Comparison of ENCODE assay signal across 1 cellular context in the genomic region with DNA sequence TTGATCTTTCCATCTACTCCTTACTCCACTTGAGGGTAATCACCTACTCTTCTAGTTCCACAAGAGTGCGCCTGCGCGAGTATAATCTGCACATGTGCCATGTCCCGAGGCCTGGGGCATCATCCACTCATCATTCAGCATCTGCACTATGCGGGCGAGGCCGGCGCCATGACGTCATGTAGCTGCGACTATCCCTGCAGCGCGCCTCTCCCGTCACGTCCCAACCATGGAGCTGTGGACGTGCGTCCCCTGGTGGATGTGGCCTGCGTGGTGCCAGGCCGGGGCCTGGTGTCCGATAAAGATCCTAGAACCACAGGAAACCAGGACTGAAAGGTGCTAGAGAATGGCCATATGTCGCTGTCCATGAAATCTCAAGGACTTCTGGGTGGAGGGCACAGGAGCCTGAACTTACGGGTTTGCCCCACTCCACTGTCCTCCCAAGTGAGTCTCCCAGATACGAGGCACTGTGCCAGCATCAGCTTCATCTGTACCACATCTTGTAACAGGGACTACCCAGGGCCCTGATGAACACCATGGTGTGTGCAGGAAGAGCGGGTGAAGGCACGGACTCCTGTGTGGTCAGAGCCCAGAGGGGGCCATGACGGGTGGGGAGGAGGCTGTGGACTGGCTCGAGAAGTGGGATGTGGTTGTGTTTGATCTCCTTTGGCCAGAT.
TF ChIP-seq lines count a peak whose summit lies in the region.

No MANE protein-coding gene starts in this region.

TF ChIP-seq in GM12878, 131 proteins besides CTCF, POLR2A, EP300 and RAD21:
- TF ChIP-seq, protein P1, sequence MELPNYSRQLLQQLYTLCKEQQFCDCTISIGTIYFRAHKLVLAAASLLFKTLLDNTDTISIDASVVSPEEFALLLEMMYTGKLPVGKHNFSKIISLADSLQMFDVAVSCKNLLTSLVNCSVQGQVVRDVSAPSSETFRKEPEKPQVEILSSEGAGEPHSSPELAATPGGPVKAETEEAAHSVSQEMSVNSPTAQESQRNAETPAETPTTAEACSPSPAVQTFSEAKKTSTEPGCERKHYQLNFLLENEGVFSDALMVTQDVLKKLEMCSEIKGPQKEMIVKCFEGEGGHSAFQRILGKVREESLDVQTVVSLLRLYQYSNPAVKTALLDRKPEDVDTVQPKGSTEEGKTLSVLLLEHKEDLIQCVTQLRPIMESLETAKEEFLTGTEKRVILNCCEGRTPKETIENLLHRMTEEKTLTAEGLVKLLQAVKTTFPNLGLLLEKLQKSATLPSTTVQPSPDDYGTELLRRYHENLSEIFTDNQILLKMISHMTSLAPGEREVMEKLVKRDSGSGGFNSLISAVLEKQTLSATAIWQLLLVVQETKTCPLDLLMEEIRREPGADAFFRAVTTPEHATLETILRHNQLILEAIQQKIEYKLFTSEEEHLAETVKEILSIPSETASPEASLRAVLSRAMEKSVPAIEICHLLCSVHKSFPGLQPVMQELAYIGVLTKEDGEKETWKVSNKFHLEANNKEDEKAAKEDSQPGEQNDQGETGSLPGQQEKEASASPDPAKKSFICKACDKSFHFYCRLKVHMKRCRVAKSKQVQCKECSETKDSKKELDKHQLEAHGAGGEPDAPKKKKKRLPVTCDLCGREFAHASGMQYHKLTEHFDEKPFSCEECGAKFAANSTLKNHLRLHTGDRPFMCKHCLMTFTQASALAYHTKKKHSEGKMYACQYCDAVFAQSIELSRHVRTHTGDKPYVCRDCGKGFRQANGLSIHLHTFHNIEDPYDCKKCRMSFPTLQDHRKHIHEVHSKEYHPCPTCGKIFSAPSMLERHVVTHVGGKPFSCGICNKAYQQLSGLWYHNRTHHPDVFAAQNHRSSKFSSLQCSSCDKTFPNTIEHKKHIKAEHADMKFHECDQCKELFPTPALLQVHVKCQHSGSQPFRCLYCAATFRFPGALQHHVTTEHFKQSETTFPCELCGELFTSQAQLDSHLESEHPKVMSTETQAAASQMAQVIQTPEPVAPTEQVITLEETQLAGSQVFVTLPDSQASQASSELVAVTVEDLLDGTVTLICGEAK (IDR thresholded peaks at IDR 0.05; ENCODE audit: borderline replicate concordance): no peak
- no peak for TF ChIP-seq YY1 (IDR thresholded peaks at IDR 0.05; ENCODE audit: low read depth, low read length)
- TF ChIP-seq CREB1 (IDR thresholded peaks at IDR 0.05; ENCODE audit: low read depth): peak; percentile 95
- TF ChIP-seq BACH1 (IDR thresholded peaks at IDR 0.05; ENCODE audit: borderline replicate concordance): no peak
- no peak for TF ChIP-seq SIX5 (IDR thresholded peaks at IDR 0.05; ENCODE audit: low read depth, low read length, severe bottlenecking)
- no peak for TF ChIP-seq DPF2 (IDR thresholded peaks at IDR 0.05)
- no peak for TF ChIP-seq SUZ12 (IDR thresholded peaks at IDR 0.05; ENCODE audit: unreplicated experiment)
- TF ChIP-seq RUNX3 (IDR thresholded peaks at IDR 0.05; ENCODE audit: low read length): peak; percentile 24; the same call in 1 of the 2 replicates
- TF ChIP-seq, protein P2, sequence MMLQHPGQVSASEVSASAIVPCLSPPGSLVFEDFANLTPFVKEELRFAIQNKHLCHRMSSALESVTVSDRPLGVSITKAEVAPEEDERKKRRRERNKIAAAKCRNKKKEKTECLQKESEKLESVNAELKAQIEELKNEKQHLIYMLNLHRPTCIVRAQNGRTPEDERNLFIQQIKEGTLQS (IDR thresholded peaks at IDR 0.05; ENCODE audit: borderline replicate concordance, extremely low read depth, low read depth, low read length): peak; percentile 23; the same call in 1 of the 2 replicates
- TF ChIP-seq LARP7 (IDR thresholded peaks at IDR 0.05): no peak
- no peak for TF ChIP-seq PAX8 (IDR thresholded peaks at IDR 0.05)
- TF ChIP-seq, protein P3, sequence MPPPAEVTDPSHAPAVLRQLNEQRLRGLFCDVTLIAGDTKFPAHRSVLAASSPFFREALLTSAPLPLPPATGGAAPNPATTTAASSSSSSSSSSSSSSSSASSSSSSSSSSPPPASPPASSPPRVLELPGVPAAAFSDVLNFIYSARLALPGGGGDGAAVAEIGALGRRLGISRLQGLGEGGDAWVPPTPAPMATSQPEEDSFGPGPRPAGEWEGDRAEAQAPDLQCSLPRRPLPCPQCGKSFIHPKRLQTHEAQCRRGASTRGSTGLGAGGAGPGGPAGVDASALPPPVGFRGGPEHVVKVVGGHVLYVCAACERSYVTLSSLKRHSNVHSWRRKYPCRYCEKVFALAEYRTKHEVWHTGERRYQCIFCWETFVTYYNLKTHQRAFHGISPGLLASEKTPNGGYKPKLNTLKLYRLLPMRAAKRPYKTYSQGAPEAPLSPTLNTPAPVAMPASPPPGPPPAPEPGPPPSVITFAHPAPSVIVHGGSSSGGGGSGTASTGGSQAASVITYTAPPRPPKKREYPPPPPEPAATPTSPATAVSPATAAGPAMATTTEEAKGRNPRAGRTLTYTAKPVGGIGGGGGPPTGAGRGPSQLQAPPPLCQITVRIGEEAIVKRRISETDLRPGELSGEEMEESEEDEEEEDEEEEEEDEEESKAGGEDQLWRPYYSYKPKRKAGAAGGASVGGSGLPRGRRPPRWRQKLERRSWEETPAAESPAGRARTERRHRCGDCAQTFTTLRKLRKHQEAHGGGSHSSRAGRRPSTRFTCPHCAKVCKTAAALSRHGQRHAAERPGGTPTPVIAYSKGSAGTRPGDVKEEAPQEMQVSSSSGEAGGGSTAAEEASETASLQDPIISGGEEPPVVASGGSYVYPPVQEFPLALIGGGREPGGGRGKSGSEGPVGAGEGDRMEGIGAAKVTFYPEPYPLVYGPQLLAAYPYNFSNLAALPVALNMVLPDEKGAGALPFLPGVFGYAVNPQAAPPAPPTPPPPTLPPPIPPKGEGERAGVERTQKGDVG (CRISPR knock-in tag; IDR thresholded peaks at IDR 0.05): no peak
- peak; percentile 96 for TF ChIP-seq CREM (IDR thresholded peaks at IDR 0.05; ENCODE audit: low read depth)
- TF ChIP-seq, protein P4, sequence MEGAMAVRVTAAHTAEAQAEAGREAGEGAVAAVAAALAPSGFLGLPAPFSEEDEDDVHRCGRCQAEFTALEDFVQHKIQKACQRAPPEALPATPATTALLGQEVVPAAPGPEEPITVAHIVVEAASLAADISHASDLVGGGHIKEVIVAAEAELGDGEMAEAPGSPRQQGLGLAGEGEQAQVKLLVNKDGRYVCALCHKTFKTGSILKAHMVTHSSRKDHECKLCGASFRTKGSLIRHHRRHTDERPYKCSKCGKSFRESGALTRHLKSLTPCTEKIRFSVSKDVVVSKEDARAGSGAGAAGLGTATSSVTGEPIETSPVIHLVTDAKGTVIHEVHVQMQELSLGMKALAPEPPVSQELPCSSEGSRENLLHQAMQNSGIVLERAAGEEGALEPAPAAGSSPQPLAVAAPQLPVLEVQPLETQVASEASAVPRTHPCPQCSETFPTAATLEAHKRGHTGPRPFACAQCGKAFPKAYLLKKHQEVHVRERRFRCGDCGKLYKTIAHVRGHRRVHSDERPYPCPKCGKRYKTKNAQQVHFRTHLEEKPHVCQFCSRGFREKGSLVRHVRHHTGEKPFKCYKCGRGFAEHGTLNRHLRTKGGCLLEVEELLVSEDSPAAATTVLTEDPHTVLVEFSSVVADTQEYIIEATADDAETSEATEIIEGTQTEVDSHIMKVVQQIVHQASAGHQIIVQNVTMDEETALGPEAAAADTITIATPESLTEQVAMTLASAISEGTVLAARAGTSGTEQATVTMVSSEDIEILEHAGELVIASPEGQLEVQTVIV (IDR thresholded peaks at IDR 0.05; ENCODE audit: borderline replicate concordance, partially characterized antibody): no peak
